Comparison of ENCODE assay signal across 8 cellular contexts in genomic region chr1:30908446-30908885, GRCh38. TPM values are rescaled to one million over a fixed set of nuclear protein-coding genes. Genes with fewer than 3 reads are reported as not detected.
A peak's percentile ranks its signal among the peaks of the same experiment; 100 is the strongest.
DNase-seq lines count a peak whose midpoint lies in the region; ATAC-seq and TF ChIP-seq lines count a peak whose summit lies in the region.

Gene SDC3, minus strand, starts transcription at chr1:30908758. Its CDS starts 172 bp downstream, at chr1:30908586.

- TF ChIP-seq EP300 in ovary (IDR thresholded peaks at IDR 0.05): no peak

- H3K9me3 Mint-ChIP-seq in activated CD8-positive, alpha-beta T cell treated with anti-CD3 and anti-CD28 coated beads for 36 hours: no peaks in the 10 kb centered on the region

- H3K27ac Mint-ChIP-seq in activated CD8-positive, alpha-beta T cell treated with anti-CD3 and anti-CD28 coated beads for 36 hours: peak within 1 kb of the TSS; percentile 25

- peak; percentile 48 for ATAC-seq in activated CD8-positive, alpha-beta T cell treated with anti-CD3 and anti-CD28 coated beads for 36 hours
- no peak for ATAC-seq in HG02973 (IDR thresholded peaks at IDR 0.05; ENCODE audit: unreplicated experiment)
- ATAC-seq in GM21717 (IDR thresholded peaks at IDR 0.05; ENCODE audit: unreplicated experiment): no peak

- H3K36me3 Mint-ChIP-seq in activated CD8-positive, alpha-beta T cell treated with anti-CD3 and anti-CD28 coated beads for 36 hours (ENCODE audit: low read depth): no peaks in the 10 kb centered on the region

- no peaks in the 10 kb centered on the region for H3K36me3 ChIP-seq in ovary

- CTCF ChIA-PET in activated CD8-positive, alpha-beta T cell treated with anti-CD3 and anti-CD28 coated beads for 36 hours (lab: Charles Lee): interaction anchor here (8.0 kb wide), 1 partner anchor 103 kb away, joined by 216 read pairs; no protein-coding TSS in a partner anchor

- peak within 1 kb of the TSS in 1 of 2 donors; percentile 23 for H3K27ac ChIP-seq in ovary

- 0 to 1% methylated on average over 8 to 72 of the region's 86 CpGs; no CpG with 5 or more reads in 1 of the 3 donors for WGBS in ovary, 3 donors

- DNase-seq in stimulated activated CD4-positive, alpha-beta T cell treated with anti-CD3 and anti-CD28 coated beads, Interleukin-15, amount 100 ng/mL, for 24 hours: peak; percentile 35
- DNase-seq in stimulated activated CD4-positive, alpha-beta T cell treated with anti-CD3 and anti-CD28 coated beads, Interleukin-4, amount 100 ng/mL, for 24 hours: no peak
- DNase-seq in activated CD8-positive, alpha-beta T cell treated with anti-CD3 and anti-CD28 coated beads for 36 hours: no peak
- DNase-seq in glomerular visceral epithelial cell (ENCODE audit: extremely low spot score): peak; percentile 60
- peak in 1 of 5 donors; percentile 46 for DNase-seq in ovary
- no peak for DNase-seq in SK-N-DZ (ENCODE audit: low spot score)

- TF ChIP-seq CTCF in activated CD8-positive, alpha-beta T cell treated with anti-CD3 and anti-CD28 coated beads for 36 hours (IDR thresholded peaks at IDR 0.05): no peak
- TF ChIP-seq CTCF in ovary (IDR thresholded peaks at IDR 0.05): no peak

- peak within 1 kb of the TSS; percentile 47 for H3K4me3 ChIP-seq in ovary

- intact Hi-C loops in activated CD8-positive, alpha-beta T cell treated with anti-CD3 and anti-CD28 coated beads for 36 hours (cut with micrococcal nuclease): no loop called here
- intact Hi-C loops in ovary (cut with DNase I): no loop called here

- peak within 1 kb of the TSS; percentile 65 for H3K4me3 Mint-ChIP-seq in activated CD8-positive, alpha-beta T cell treated with anti-CD3 and anti-CD28 coated beads for 36 hours

- peaks cover 9% of the 10 kb centered on the region for H3K4me1 Mint-ChIP-seq in activated CD8-positive, alpha-beta T cell treated with anti-CD3 and anti-CD28 coated beads for 36 hours (ENCODE audit: low read depth)

- H3K4me1 ChIP-seq in ovary (ENCODE audit: insufficient read depth): peaks cover 7% of the 10 kb centered on the region

- H3K9me3 ChIP-seq in ovary: no peaks in the 10 kb centered on the region

- POLR2A ChIA-PET in activated CD8-positive, alpha-beta T cell treated with anti-CD3 and anti-CD28 coated beads for 36 hours (lab: Charles Lee): interaction anchor here (1.4 kb wide), 1 partner anchor 129 kb away, joined by 3 read pairs; no protein-coding TSS in a partner anchor

- TF ChIP-seq POLR2A in ovary (IDR thresholded peaks at IDR 0.05): no peak

- H3K27me3 Mint-ChIP-seq in activated CD8-positive, alpha-beta T cell treated with anti-CD3 and anti-CD28 coated beads for 36 hours: peaks cover 48% of the 10 kb centered on the region

- no peaks in the 10 kb centered on the region for H3K27me3 ChIP-seq in ovary

RNA-seq across cellular contexts. Expression of gene SDC3, which starts in this region (rescaled TPM):
- under 1 TPM; 0.04 to 0.14 TPM for total RNA-seq in activated CD8-positive, alpha-beta T cell treated with anti-CD3 and anti-CD28 coated beads for 36 hours
- 10 to 100 TPM in 5 of 7 donors, 1 to 10 TPM in 2; 4.2 to 31.0 (median 23.0) TPM for total RNA-seq in ovary
- polyA plus RNA-seq in ovary: 10 to 100 TPM; 17.1 to 28.0 TPM
- polyA plus RNA-seq in SK-N-DZ (2014; cell fraction: cytosol; rRNA removed): 11.0 and 14.5 TPM in 2 replicates
- 9.0 and 9.3 TPM in 2 replicates for polyA plus RNA-seq in SK-N-DZ (2014; cell fraction: nucleus; rRNA removed)

Comparison
In these comparisons a context has a peak if more than half of its experiments do, and no peak if none do; other contexts are left out.
1. RNA of gene SDC3 (total RNA-seq): 4.2 to 31.0 TPM in ovary; 0.04 to 0.14 TPM in activated CD8-positive, alpha-beta T cell treated with anti-CD3 and anti-CD28 coated beads for 36 hours; every median in the first group is over 4 times any median in the second.
2. DNase-seq: peak in stimulated activated CD4-positive, alpha-beta T cell treated with anti-CD3 and anti-CD28 coated beads, Interleukin-15, amount 100 ng/mL, for 24 hours (single experiment) and glomerular visceral epithelial cell (single experiment); none in stimulated activated CD4-positive, alpha-beta T cell treated with anti-CD3 and anti-CD28 coated beads, Interleukin-4, amount 100 ng/mL, for 24 hours (single experiment), activated CD8-positive, alpha-beta T cell treated with anti-CD3 and anti-CD28 coated beads for 36 hours (single experiment) and SK-N-DZ (single experiment).
3. Peak in ATAC-seq in activated CD8-positive, alpha-beta T cell treated with anti-CD3 and anti-CD28 coated beads for 36 hours; RNA of the gene not detected or under 1 TPM.